12 cellular contexts compared by ENCODE assay signal in genomic region chr21:39079617-39080016, GRCh38.
A peak's percentile ranks its signal among the peaks of the same experiment; 100 is the strongest.
DNase-seq lines count a peak whose midpoint lies in the region; ATAC-seq and TF ChIP-seq lines count a peak whose summit lies in the region.
"Had no signal": no experiment of that assay in that cellular context is flagged by ENCODE, and none has a peak within 500 bp of the region (broad histone marks: within the 10 kb centered on the region; RNA-seq: fewer than 3 reads in every experiment).

No MANE protein-coding gene starts in this region.

- DNase-seq in Ammon's horn (ENCODE audit: low spot score) (peak; percentile 72), adrenal gland (peak; percentile 52 to 88 (median 77)), heart right ventricle (peak; percentile 54 to 64), OCI-M2 (lab: John Stamatoyannopoulos, UW; ENCODE audit: unreplicated experiment) (no peak), glomerular visceral epithelial cell (ENCODE audit: extremely low spot score) (no peak)
- no peak for DNase-seq in activated T-cell treated with anti-CD3 and anti-CD28 coated beads, Interleukin-2, amount 50 U/mL, for 48 hours
- no peak for DNase-seq in stimulated activated CD4-positive, alpha-beta T cell treated with anti-CD3 and anti-CD28 coated beads, Interleukin-1b, Interleukin-23, amount 100 ng/mL, for 48 hours
- DNase-seq: 8988T; activated CD8-positive, alpha-beta memory T cell treated with anti-CD3 and anti-CD28 coated beads, Interleukin-2, amount 50 U/mL, for 48 hours; DMS 273 treated with DMSO at 0.1 percent for 48 hours; NCI-H2081 had no signal

- H3K36me3 ChIP-seq in adrenal gland (replicated peaks in 1 of 2) (no peaks in the 10 kb centered on the region), heart right ventricle (no peaks in the 10 kb centered on the region), neutrophil (no peaks in the 10 kb centered on the region)

- intact Hi-C loops in adrenal gland (cut with DNase I) (no loop called here), heart right ventricle (cut with DNase I) (loop anchor here in 2 of 10 donors (10.0 kb wide), 2 partner anchors 165 to 175 kb away; no protein-coding TSS in a partner anchor)

- H3K27me3 ChIP-seq in adrenal gland (no peaks in the 10 kb centered on the region), heart right ventricle (no peaks in the 10 kb centered on the region), neutrophil (no peaks in the 10 kb centered on the region)

- peak in 7 of 8 donors; percentile 26 to 76 (median 63) for ATAC-seq in heart right ventricle

- no peaks in the 10 kb centered on the region for H3K9me3 ChIP-seq in adrenal gland (replicated peaks in 1 of 3)
- peaks cover 0 to 13% (median 0%) of the 10 kb centered on the region in 11 donors for H3K9me3 ChIP-seq in heart right ventricle
- H3K9me3 ChIP-seq in neutrophil: no peaks in the 10 kb centered on the region

- TF ChIP-seq POLR2A in adrenal gland (IDR thresholded peaks at IDR 0.05): no peak

- 62 to 71% (median 66%) methylated on average over 15 of the region's 15 CpGs for WGBS in adrenal gland, 4 donors
- 78% methylated on average over 15 of the region's 15 CpGs for WGBS in heart right ventricle, 2 donors

- H3K27ac ChIP-seq in adrenal gland (peak overlapping the region in 1 of 5 donors; percentile 40), heart right ventricle (peak overlapping the region in 1 of 10 donors; percentile 78), neutrophil (peak overlapping the region; percentile 39)

- H3K4me1 ChIP-seq in adrenal gland (replicated peaks in 1 of 2): no peaks in the 10 kb centered on the region
- H3K4me1 ChIP-seq in heart right ventricle: peaks cover 0 to 44% (median 7%) of the 10 kb centered on the region in 9 donors
- peaks cover 35 to 68% of the 10 kb centered on the region in 2 experiments for H3K4me1 ChIP-seq in neutrophil (ENCODE audit: control insufficient read depth in 1 of 2, insufficient read depth in 1 of 2, low read depth in 1 of 2, low read length in 1 of 2)

- H3K4me3 ChIP-seq in adrenal gland (no peak overlapping the region), heart right ventricle (no peak overlapping the region), neutrophil (ENCODE audit: low read depth in 1 of 2, low read length in 1 of 2) (no peak overlapping the region)

- no peak for TF ChIP-seq CTCF in adrenal gland (IDR thresholded peaks at IDR 0.05)
- no peak for TF ChIP-seq CTCF in heart right ventricle (IDR thresholded peaks at IDR 0.05)
- no peak for TF ChIP-seq CTCF in neutrophil (IDR thresholded peaks at IDR 0.05)

Comparison
In these comparisons a context has a peak if more than half of its experiments do, and no peak if none do; other contexts are left out.
1. DNase-seq: peak in Ammon's horn (single experiment), adrenal gland (7 of 7) and heart right ventricle (2 of 2); none in OCI-M2 (single experiment), activated T-cell treated with anti-CD3 and anti-CD28 coated beads, Interleukin-2, amount 50 U/mL, for 48 hours (0 of 2), stimulated activated CD4-positive, alpha-beta T cell treated with anti-CD3 and anti-CD28 coated beads, Interleukin-1b, Interleukin-23, amount 100 ng/mL, for 48 hours (single experiment) and glomerular visceral epithelial cell (single experiment).